Comparison of ENCODE assay signal across 9 cellular contexts in the genomic region with DNA sequence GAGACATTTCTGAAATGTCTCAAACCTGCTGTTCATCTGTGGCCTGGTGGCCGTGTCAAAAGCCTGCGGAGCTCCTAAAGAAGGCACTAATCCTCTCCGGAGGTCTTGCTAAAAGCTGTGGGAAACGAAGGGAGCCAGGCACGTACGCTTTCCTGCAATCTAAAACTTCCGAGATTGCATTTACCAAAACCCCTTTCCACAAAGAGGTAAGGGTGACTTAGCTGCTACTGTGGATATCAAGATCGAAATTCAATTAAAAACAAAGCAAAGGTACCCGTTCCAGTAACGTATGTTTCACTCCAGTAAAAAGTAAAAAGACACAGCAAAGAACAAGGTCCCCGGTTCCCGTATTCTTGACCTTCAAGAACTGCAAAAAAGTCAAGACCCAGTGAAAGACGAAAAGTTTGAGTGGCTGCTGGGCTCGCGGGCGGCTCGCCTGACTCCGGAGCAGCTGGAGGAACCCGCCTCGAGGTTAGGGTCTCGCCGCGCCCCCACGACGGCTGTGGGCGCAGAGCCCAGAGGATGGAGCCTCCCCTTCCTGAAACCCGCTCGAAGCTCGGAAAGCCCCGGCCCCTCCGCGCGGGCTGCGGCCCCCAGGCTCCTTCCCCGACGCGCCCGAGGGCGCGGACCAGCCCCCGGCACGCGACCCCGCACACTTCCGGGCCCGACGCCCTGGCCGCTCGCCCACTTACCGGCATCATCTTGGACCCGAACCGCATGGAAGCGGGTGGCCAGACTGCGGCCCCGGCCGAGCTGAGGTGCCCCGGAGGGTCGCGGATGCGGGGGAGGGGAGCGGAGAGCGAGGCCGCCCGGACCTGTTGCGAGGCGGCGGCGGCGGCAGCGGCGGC. TPM values are rescaled to one million over a fixed set of nuclear protein-coding genes. Genes with fewer than 3 reads are reported as not detected.
A peak's percentile ranks its signal among the peaks of the same experiment; 100 is the strongest.
DNase-seq lines count a peak whose midpoint lies in the region; ATAC-seq, FAIRE-seq and TF ChIP-seq lines count a peak whose summit lies in the region.
"Had no signal": no experiment of that assay in that cellular context is flagged by ENCODE, and none has a peak within 500 bp of the region (broad histone marks: within the 10 kb centered on the region; RNA-seq: fewer than 3 reads in every experiment).

No MANE protein-coding gene starts in this region.

- WGBS in K562 (ENCODE audit: insufficient coverage, low coverage, missing lambda C conversion rate), result under 1% methylated on average over 55 of the region's 71 CpGs

- peak; percentile 62 for FAIRE-seq in K562 (lab: Jason Lieb, UNC)
- FAIRE-seq: frontal cortex had no signal

- no peaks in the 10 kb centered on the region for H3K9me1 ChIP-seq in K562 (ENCODE audit: control insufficient read depth, insufficient read depth, low read length)

- CTCF ChIA-PET in K562 (lab: Yijun Ruan, JAX; ENCODE audit: low intra/inter-chr PET ratio), result no interaction called here

- peak; percentile 63 for DNase-seq in DMS79 treated with DMSO at 0.1 percent for 48 hours (lab: John Stamatoyannopoulos, UW)
- DNase-seq in T-helper 2 cell, result peak; percentile 48 to 72 (median 62)
- peak in 2 of 4 experiments; percentile 48 to 69 for DNase-seq in K562 (ENCODE audit: extremely low read depth in 1 of 4, low spot score in 3 of 4)
- peak; percentile 34 for DNase-seq in iPS-NIHi7 (ENCODE audit: extremely low spot score)
- peak; percentile 20 to 28 for DNase-seq in stimulated activated CD4-positive, alpha-beta T cell treated with anti-CD3 and anti-CD28 coated beads, Interleukin-12 subunit alpha, Interleukin-12 subunit beta, amount 100 ng/mL, for 24 hours (ENCODE audit: low read depth in 2 of 2)
- DNase-seq in DMS114 treated with DMSO at 0.1 percent for 48 hours (lab: John Stamatoyannopoulos, UW; ENCODE audit: unreplicated experiment), result no peak

- peak overlapping the region; percentile 80 for H3K27ac ChIP-seq in KOPT-K1 (ENCODE audit: low read depth, low read length, poor library complexity, severe bottlenecking)
- peak overlapping the region; percentile 93 for H3K27ac ChIP-seq in K562 (ENCODE audit: extremely low read depth, low read depth, low read length)

- in situ Hi-C loops in K562 (cut with MboI), result no loop called here

- intact Hi-C loops in K562 (cut with micrococcal nuclease), result loop anchor here (5.0 kb wide), 1 partner anchor 487 kb away; the partner anchor contains the start of gene NVL

- H3K4me2 ChIP-seq in K562 (ENCODE audit: insufficient read depth, low read length), result peak overlapping the region; percentile 91

- peak overlapping the region; percentile 87 to 96 for H3K9ac ChIP-seq in K562 (ENCODE audit: insufficient read depth in 1 of 2, low read depth in 2 of 2, low read length in 2 of 2)

- peak; percentile 15 for ATAC-seq in GM21529 (IDR thresholded peaks at IDR 0.05; ENCODE audit: unreplicated experiment)
- peak; percentile 22 for ATAC-seq in K562

- no TSS peak for BruUV-seq in K562 (replicated peaks; lab: Mats Ljungman, UMichigan)

- H4K20me1 ChIP-seq in K562 (replicated peaks; ENCODE audit: control insufficient read depth, insufficient read depth, low read length), result peaks cover 4% of the 10 kb centered on the region; the same call in 1 of the 2 replicates

- peaks cover 63% of the 10 kb centered on the region for H3K79me2 ChIP-seq in K562 (ENCODE audit: control insufficient read depth, insufficient read depth, low read length)

- H3K27me3 ChIP-seq in K562 (ENCODE audit: control insufficient read depth in 2 of 2, insufficient read depth in 2 of 2, low read length in 2 of 2), result no peaks in the 10 kb centered on the region

- H3K36me3 ChIP-seq in KOPT-K1 (ENCODE audit: insufficient read depth, low read length) (no peaks in the 10 kb centered on the region), K562 (ENCODE audit: control insufficient read depth, insufficient read depth, low read length) (peaks cover 7% of the 10 kb centered on the region; the same call in 1 of the 3 replicates)

- peak overlapping the region; percentile 81 for H3K4me3 ChIP-seq in K562

- TF ChIP-seq RAD21 in K562 (CRISPR knock-in tag; conservative IDR thresholded peaks at IDR 0.05 in 1 of 2, IDR thresholded peaks at IDR 0.05 in 1 of 2), result 0 out of 4 replicates have a peak, but pooled peaks of 1 of the 2 experiments have one; percentile 3

- no peaks in the 10 kb centered on the region for H3K9me3 ChIP-seq in KOPT-K1 (ENCODE audit: insufficient read depth, low read length, poor library complexity, severe bottlenecking)
- no peaks in the 10 kb centered on the region for H3K9me3 ChIP-seq in K562 (replicated peaks; ENCODE audit: control insufficient read depth, insufficient read depth, low read depth, low read length)

- TF ChIP-seq CTCF in K562 (IDR thresholded peaks at IDR 0.05 in 2 of 3, conservative IDR thresholded peaks at IDR 0.05 in 1 of 3; ENCODE audit: insufficient read depth in 2 of 3, low read depth in 1 of 3, low read length in 3 of 3), result no peak; a peak in 1 of 6 replicates

- TF ChIP-seq POLR2A in K562 (conservative IDR thresholded peaks at IDR 0.05), result 0 out of 2 replicates have a peak, but pooled peaks have one; percentile 32

- peak overlapping the region; percentile 80 for H2AFZ ChIP-seq in K562 (ENCODE audit: low read depth, low read length)

- POLR2A ChIA-PET in K562 (lab: Yijun Ruan, JAX), result interaction anchor here (0.7 to 3.8 kb wide), 12 partner anchors 8 to 751 kb away, joined by 3 to 22 read pairs (median 10); no protein-coding TSS in a partner anchor

- H3K4me1 ChIP-seq in K562 (replicated peaks in 1 of 2; ENCODE audit: control insufficient read depth in 2 of 2, insufficient read depth in 2 of 2, low read length in 2 of 2), result peaks cover 23 to 41% of the 10 kb centered on the region in 2 experiments

- TF ChIP-seq EP300 in K562 (IDR thresholded peaks at IDR 0.05; ENCODE audit: low read length), result no peak

TF ChIP-seq in K562, 482 proteins besides CTCF, POLR2A, EP300 and RAD21 (continues in another document):
- TF ChIP-seq CCAR2 (IDR thresholded peaks at IDR 0.05; ENCODE audit: low read depth, low read length) (no peak), PHF8 (IDR thresholded peaks at IDR 0.05; ENCODE audit: borderline replicate concordance, low read length) (peak; percentile 46; the same call in 1 of the 2 replicates), ZKSCAN1 (IDR thresholded peaks at IDR 0.05; ENCODE audit: low read depth, low read length) (0 out of 2 replicates have a peak, but pooled peaks have one; percentile 11), NFATC3 (IDR thresholded peaks at IDR 0.05) (peak; percentile 99), NFIC (IDR thresholded peaks at IDR 0.05) (peak; percentile 90), KLF13 (tag; IDR thresholded peaks at IDR 0.05; ENCODE audit: borderline replicate concordance, low read depth) (0 out of 2 replicates have a peak, but pooled peaks have one; percentile 50)
- TF ChIP-seq, protein P1, sequence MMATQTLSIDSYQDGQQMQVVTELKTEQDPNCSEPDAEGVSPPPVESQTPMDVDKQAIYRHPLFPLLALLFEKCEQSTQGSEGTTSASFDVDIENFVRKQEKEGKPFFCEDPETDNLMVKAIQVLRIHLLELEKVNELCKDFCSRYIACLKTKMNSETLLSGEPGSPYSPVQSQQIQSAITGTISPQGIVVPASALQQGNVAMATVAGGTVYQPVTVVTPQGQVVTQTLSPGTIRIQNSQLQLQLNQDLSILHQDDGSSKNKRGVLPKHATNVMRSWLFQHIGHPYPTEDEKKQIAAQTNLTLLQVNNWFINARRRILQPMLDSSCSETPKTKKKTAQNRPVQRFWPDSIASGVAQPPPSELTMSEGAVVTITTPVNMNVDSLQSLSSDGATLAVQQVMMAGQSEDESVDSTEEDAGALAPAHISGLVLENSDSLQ (IDR thresholded peaks at IDR 0.05), result peak; percentile 66

RNA-seq across cellular contexts. Expression of gene TP53BP2, which starts 0.6 kb away (rescaled TPM):
- 148 and 229 TPM in 2 replicates for total RNA-seq in K562 (2011; cell fraction: chromatin; rRNA removed; ENCODE audit: low replicate concordance)
- 41.5 and 70.5 TPM in 2 replicates for total RNA-seq in K562 (2011; cell fraction: nucleolus; rRNA removed)
- 85.0 and 85.5 TPM in 2 replicates for total RNA-seq in K562 (2011; cell fraction: nucleoplasm; rRNA removed)
- total RNA-seq in K562 (2014; rRNA removed) (40.1 and 43.1 TPM in 2 replicates), K562 (2014; rRNA removed; fragmentation: Illumina TruSeq; extraction: Trizol) (50.4 and 50.6 TPM in 2 replicates), K562 (2015; rRNA removed; fragmentation: Illumina TruSeq; extraction: Trizol) (51.9 and 55.1 TPM in 2 replicates), K562 (2021) (54.3 and 69.6 TPM in 2 replicates)
- polyA plus RNA-seq in K562 (2011; rRNA removed) (30.0 and 37.5 TPM in 2 replicates), K562 (2014; fragmentation: Illumina TruSeq; extraction: Trizol) (47.5 and 55.6 TPM in 2 replicates), K562 (2014; fragmentation: Nextera tagmentation; extraction: Ambion mirVana) (10 to 100 TPM; 17.0 to 20.7 TPM), K562 (2014; rRNA removed) (39.2 and 39.6 TPM in 2 replicates)
- polyA plus RNA-seq in K562 (2011; cell fraction: cytosol; rRNA removed), result 18.2 and 23.5 TPM in 2 replicates
- 34.9 and 41.6 TPM in 2 replicates for polyA plus RNA-seq in K562 (2011; cell fraction: nucleus; rRNA removed)
- 23.5 and 27.0 TPM in 2 replicates for polyA plus RNA-seq in K562 (2012)
- 125 and 160 TPM in 2 replicates for polyA minus RNA-seq in K562 (2011; rRNA and poly(A)+ RNA removed)
- 26.9 and 28.9 TPM in 2 replicates for polyA minus RNA-seq in K562 (2011; cell fraction: cytosol; rRNA and poly(A)+ RNA removed)
- polyA minus RNA-seq in K562 (2011; cell fraction: nucleus; rRNA and poly(A)+ RNA removed), result 56.0 and 75.9 TPM in 2 replicates
